In genomic region chr2:127886593-127886935, GRCh38 we compare ENCODE assay signal across 8 cellular contexts. TPM values are rescaled to one million over a fixed set of nuclear protein-coding genes. Genes with fewer than 3 reads are reported as not detected.
DNase-seq lines count a peak whose midpoint lies in the region; ATAC-seq and TF ChIP-seq lines count a peak whose summit lies in the region.
"Not testable (repeated sequence)": the region's sequence is repeated elsewhere in the genome, so short reads cannot be mapped to it uniquely, and the experiment has no call there.

No MANE protein-coding gene starts in this region.

- H2BK120ac ChIP-seq in neuronal stem cell (ENCODE audit: low read depth, low read length) = not testable (repeated sequence)

- not testable (repeated sequence) for H3K9me3 ChIP-seq in HAP-1; WERI-Rb-1 (ENCODE audit: severe bottlenecking); iPS DF 6.9 (ENCODE audit: control insufficient read depth, insufficient read depth, low read length); neuronal stem cell (replicated peaks in 1 of 2; ENCODE audit: control insufficient read depth in 2 of 2, insufficient read depth in 1 of 2, low read depth in 1 of 2, low read length in 2 of 2); upper lobe of left lung

- H3K36me3 ChIP-seq in HAP-1 (replicated peaks) = peaks cover 20% of the 10 kb centered on the region
- peaks cover 29% of the 10 kb centered on the region for H3K36me3 ChIP-seq in WERI-Rb-1
- H3K36me3 ChIP-seq in iPS DF 6.9 (ENCODE audit: control insufficient read depth, insufficient read depth, low read length) = not testable (repeated sequence)
- peaks cover 0 to 35% of the 10 kb centered on the region in 2 donors for H3K36me3 ChIP-seq in neuronal stem cell (replicated peaks in 1 of 2; ENCODE audit: control insufficient read depth in 2 of 2, insufficient read depth in 2 of 2, low read length in 2 of 2)
- peaks cover 0 to 17% (median 3%) of the 10 kb centered on the region in 4 donors for H3K36me3 ChIP-seq in upper lobe of left lung

- H2BK15ac ChIP-seq in neuronal stem cell (ENCODE audit: low read length) = not testable (repeated sequence)

- not testable (repeated sequence) for H3K4ac ChIP-seq in neuronal stem cell (ENCODE audit: low read length)

- H4K8ac ChIP-seq in neuronal stem cell (ENCODE audit: low read depth, low read length) = peak overlapping the region; percentile 89

- H2AK5ac ChIP-seq in neuronal stem cell (ENCODE audit: low read depth, low read length) = not testable (repeated sequence)

- H2AFZ ChIP-seq in neuronal stem cell (ENCODE audit: low read length) = peak overlapping the region; percentile 89

- H3K4me3 ChIP-seq in HAP-1 = peak overlapping the region; percentile 66
- H3K4me3 ChIP-seq in WERI-Rb-1 (ENCODE audit: low read depth, low read length) = peak overlapping the region; percentile 63
- H3K4me3 ChIP-seq in iPS DF 6.9 (ENCODE audit: low read length) = peak overlapping the region; percentile 91
- peak overlapping the region; percentile 64 to 90 for H3K4me3 ChIP-seq in neuronal stem cell (ENCODE audit: low read length in 2 of 2)
- H3K4me3 ChIP-seq in upper lobe of left lung = peak overlapping the region; percentile 37 to 74 (median 62)

- not testable (repeated sequence) for DNase-seq in HAP-1 (ENCODE audit: low spot score in 2 of 2); WERI-Rb-1; iPS DF 6.9 (ENCODE audit: low read depth, low spot score); neuronal stem cell (ENCODE audit: low spot score); upper lobe of left lung
- peak in 7 of 61 donors; percentile 41 to 78 (median 60) for DNase-seq in caudate nucleus (lab: John Stamatoyannopoulos, UW)

- not testable (repeated sequence) for H3K14ac ChIP-seq in neuronal stem cell (ENCODE audit: low read length)

- H3K79me1 ChIP-seq in neuronal stem cell (ENCODE audit: low read depth, low read length) = not testable (repeated sequence)

- TF ChIP-seq POLR2A in upper lobe of left lung (IDR thresholded peaks at IDR 0.05) = not testable (repeated sequence)

- not testable (repeated sequence) for H3K27me3 ChIP-seq in HAP-1 (ENCODE audit: low read depth); WERI-Rb-1 (ENCODE audit: insufficient read depth, low read depth, severe bottlenecking); iPS DF 6.9 (ENCODE audit: control insufficient read depth, insufficient read depth, low read length); neuronal stem cell (ENCODE audit: control insufficient read depth in 3 of 3, insufficient read depth in 3 of 3, low read depth in 1 of 3, low read length in 3 of 3); upper lobe of left lung

- not testable (repeated sequence) for H2BK5ac ChIP-seq in neuronal stem cell (ENCODE audit: low read length)

- not testable (repeated sequence) for TF ChIP-seq EP300 in upper lobe of left lung (IDR thresholded peaks at IDR 0.05)

- not testable (repeated sequence) for TF ChIP-seq CTCF in WERI-Rb-1 (IDR thresholded peaks at IDR 0.05; ENCODE audit: low read depth, low read length); upper lobe of left lung (IDR thresholded peaks at IDR 0.05)

- ATAC-seq in GM18499 (IDR thresholded peaks at IDR 0.05; ENCODE audit: insufficient read depth, unreplicated experiment) (peak; percentile 17), HG03520 (IDR thresholded peaks at IDR 0.05; ENCODE audit: unreplicated experiment) (peak; percentile 27), upper lobe of left lung (ENCODE audit: low FRiP score in 2 of 2) (peak; percentile 64 to 65)

- not testable (repeated sequence) for H2BK12ac ChIP-seq in neuronal stem cell (ENCODE audit: low read length)

- peaks cover 16% of the 10 kb centered on the region for H3K4me1 ChIP-seq in HAP-1
- H3K4me1 ChIP-seq in iPS DF 6.9 (ENCODE audit: control insufficient read depth, insufficient read depth, low read length) = not testable (repeated sequence)
- peaks cover 4 to 14% of the 10 kb centered on the region in 2 donors for H3K4me1 ChIP-seq in neuronal stem cell (ENCODE audit: control insufficient read depth in 2 of 2, insufficient read depth in 1 of 2, low read depth in 1 of 2, low read length in 2 of 2)
- H3K4me1 ChIP-seq in upper lobe of left lung = peaks cover 21 to 35% (median 26%) of the 10 kb centered on the region in 4 donors

- H3K9ac ChIP-seq in neuronal stem cell (ENCODE audit: low read depth, low read length, poor library complexity) = peak overlapping the region; percentile 89

- H3K4me2 ChIP-seq in neuronal stem cell (ENCODE audit: insufficient read depth, low read length, poor library complexity, severe bottlenecking) = peak overlapping the region; percentile 14

- peak overlapping the region; percentile 76 for H3K23ac ChIP-seq in neuronal stem cell (ENCODE audit: low read depth, low read length, poor library complexity)

- peak overlapping the region; percentile 89 for H3K18ac ChIP-seq in neuronal stem cell (ENCODE audit: low read length)

- in situ Hi-C loops in HAP-1 (cut with MboI; ENCODE audit: low sequenced_read_pairs) = not testable (repeated sequence)

- whole genome bisulfite sequencing in iPS DF 6.9 (ENCODE audit: insufficient coverage, insufficient read length) = no CpG with 5 or more reads among the region's 32 CpGs
- no CpG with 5 or more reads among the region's 32 CpGs for WGBS in neuronal stem cell (ENCODE audit: extremely low coverage in 2 of 2, insufficient read length in 2 of 2, insufficient replicate concordance in 1 of 2), 2 donors
- WGBS in upper lobe of left lung, 2 donors = no CpG with 5 or more reads among the region's 32 CpGs

- H4K91ac ChIP-seq in neuronal stem cell (ENCODE audit: low read depth, low read length, poor library complexity) = not testable (repeated sequence)

- peak overlapping the region; percentile 68 for H3K27ac ChIP-seq in WERI-Rb-1
- peak overlapping the region; percentile 73 for H3K27ac ChIP-seq in caudate nucleus (ENCODE audit: low read depth, low read length)
- H3K27ac ChIP-seq in iPS DF 6.9 (ENCODE audit: low read length) = not testable (repeated sequence)
- H3K27ac ChIP-seq in neuronal stem cell (replicated peaks; ENCODE audit: low read length) = peak overlapping the region; percentile 85
- peak overlapping the region; percentile 91 to 95 (median 94) for H3K27ac ChIP-seq in upper lobe of left lung

RNA-seq across cellular contexts. Expression of gene AMMECR1L, which starts 0.8 kb away (rescaled TPM):
- polyA plus RNA-seq in neuronal stem cell (2013, experiment 1 of 2) = 11.8 TPM
- polyA plus RNA-seq in neuronal stem cell (2013, experiment 2 of 2) = 12.0 TPM
- 10 to 100 TPM; 11.5 to 17.8 (median 14.3) TPM for total RNA-seq in upper lobe of left lung

RNA-seq across cellular contexts. Expression of gene POLR2D, which starts 28.6 kb away (rescaled TPM):
- polyA plus RNA-seq in neuronal stem cell (2013, experiment 1 of 2) = 33.1 TPM
- 33.8 TPM for polyA plus RNA-seq in neuronal stem cell (2013, experiment 2 of 2)
- 10 to 100 TPM; 11.8 to 22.1 (median 16.7) TPM for total RNA-seq in upper lobe of left lung
